2 cellular contexts compared by ENCODE assay signal in genomic region chr6:134010400-134010799, GRCh38.
A peak's percentile ranks its signal among the peaks of the same experiment; 100 is the strongest.
TF ChIP-seq lines count a peak whose summit lies in the region.

No MANE protein-coding gene starts in this region.

TF ChIP-seq in IMR-90, 13 proteins besides CTCF, POLR2A, EP300 and RAD21:
- no peak for TF ChIP-seq USF2 (IDR thresholded peaks at IDR 0.05; ENCODE audit: low read depth, low read length)
- no peak for TF ChIP-seq MAZ (IDR thresholded peaks at IDR 0.05; ENCODE audit: borderline replicate concordance, low read depth, low read length)
- TF ChIP-seq NFE2L2 (IDR thresholded peaks at IDR 0.05; ENCODE audit: low read depth, low read length): no peak
- TF ChIP-seq RCOR1 (IDR thresholded peaks at IDR 0.05; ENCODE audit: insufficient replicate concordance, low read length): no peak
- TF ChIP-seq CEBPB (IDR thresholded peaks at IDR 0.05; ENCODE audit: low read depth, low read length): peak; percentile 45; the same call in 1 of the 2 replicates
- no peak for TF ChIP-seq MXI1 (IDR thresholded peaks at IDR 0.05; ENCODE audit: borderline replicate concordance, low read depth, low read length)
- TF ChIP-seq ELK1 (IDR thresholded peaks at IDR 0.05; ENCODE audit: borderline replicate concordance, low read depth, low read length): no peak
- TF ChIP-seq BHLHE40 (IDR thresholded peaks at IDR 0.05; ENCODE audit: low read depth, low read length): no peak

TF ChIP-seq in K562, 482 proteins besides CTCF, POLR2A, EP300 and RAD21:
- TF ChIP-seq MEIS2 (IDR thresholded peaks at IDR 0.05; ENCODE audit: partially characterized antibody) (peak; percentile 44), HNRNPLL (IDR thresholded peaks at IDR 0.05; ENCODE audit: low read depth, low read length, poor library complexity, severe bottlenecking) (no peak), ATF3 (IDR thresholded peaks at IDR 0.05) (no peak), ATF3 (CRISPR knock-in tag; conservative IDR thresholded peaks at IDR 0.05) (no peak), CEBPB (tag; IDR thresholded peaks at IDR 0.05) (peak; percentile 60)
